In genomic region chr1:28591708-28592313, GRCh38 we compare ENCODE assay signal across 8 cellular contexts. TPM values are rescaled to one million over a fixed set of nuclear protein-coding genes. Genes with fewer than 3 reads are reported as not detected.
DNase-seq lines count a peak whose midpoint lies in the region; ATAC-seq and TF ChIP-seq lines count a peak whose summit lies in the region.

Gene RAB42 (plus strand): TSS chr1:28592265. CDS start chr1:28592512, 247 bp downstream.

- no CpG with 5 or more reads among the region's 13 CpGs for WGBS in mesendoderm (ENCODE audit: extremely low coverage, insufficient coverage, low lambda C conversion rate)

- H3K27ac ChIP-seq in dorsolateral prefrontal cortex (peak within 1 kb of the TSS in 2 of 59 donors; percentile 23 to 28), mesendoderm (ENCODE audit: low read depth, low read length) (no peak within 1 kb of the TSS), SJCRH30 (no peak within 1 kb of the TSS)

- H4K5ac ChIP-seq in mesendoderm (ENCODE audit: low read length) = no peak within 1 kb of the TSS

- H3K79me1 ChIP-seq in mesendoderm (ENCODE audit: low read length) = no peaks in the 10 kb centered on the region

- intact Hi-C loops in dorsolateral prefrontal cortex (cut with DNase I) = no loop called here

- no peak within 1 kb of the TSS for H2BK15ac ChIP-seq in mesendoderm (replicated peaks; ENCODE audit: low read depth)

- H3K9ac ChIP-seq in mesendoderm (ENCODE audit: low read length) = peak within 1 kb of the TSS; percentile 71

- no peak for DNase-seq in activated CD8-positive, alpha-beta memory T cell treated with anti-CD3 and anti-CD28 coated beads, Interleukin-2, amount 10 ng/mL, durations not matched to agents 7 days and 5 days
- DNase-seq in activated CD8-positive, alpha-beta memory T cell treated with anti-CD3 and anti-CD28 coated beads, Interleukin-2, amount 50 U/mL, for 4 hours = no peak
- DNase-seq in NCI-H82 (lab: John Stamatoyannopoulos, UW) (peak; percentile 77), dorsolateral prefrontal cortex (no peak), mesendoderm (peak; percentile 50), type B pancreatic cell (ENCODE audit: extremely low spot score, unreplicated experiment) (no peak), SJCRH30 (no peak)

- H3K4me2 ChIP-seq in mesendoderm (ENCODE audit: low read length) = peak within 1 kb of the TSS; percentile 96

- no peak within 1 kb of the TSS for H2AK5ac ChIP-seq in mesendoderm (ENCODE audit: low read length)

- H3K23ac ChIP-seq in mesendoderm (ENCODE audit: low read length) = peak within 1 kb of the TSS; percentile 66

- no peak within 1 kb of the TSS for H4K8ac ChIP-seq in mesendoderm (ENCODE audit: low read depth, low read length)

- no peaks in the 10 kb centered on the region for H3K79me2 ChIP-seq in mesendoderm (ENCODE audit: control insufficient read depth, insufficient read depth, low read length)

- H3K4ac ChIP-seq in mesendoderm (ENCODE audit: low read depth, low read length) = no peak within 1 kb of the TSS

- H3K36me3 Mint-ChIP-seq in activated CD8-positive, alpha-beta memory T cell treated with anti-CD3 and anti-CD28 coated beads, Interleukin-2, amount 10 ng/mL, durations not matched to agents 7 days and 5 days = peaks cover 2% of the 10 kb centered on the region
- H3K36me3 Mint-ChIP-seq in type B pancreatic cell = no peaks in the 10 kb centered on the region

- TF ChIP-seq CTCF in dorsolateral prefrontal cortex (IDR thresholded peaks at IDR 0.05 in 54 of 56, conservative IDR thresholded peaks at IDR 0.05 in 2 of 56; ENCODE audit: low read depth in 1 of 56, partially characterized antibody in 56 of 56) (no peak), type B pancreatic cell (conservative IDR thresholded peaks at IDR 0.05) (no peak)

- peak within 1 kb of the TSS; percentile 60 for H3K4me3 Mint-ChIP-seq in activated CD8-positive, alpha-beta memory T cell treated with anti-CD3 and anti-CD28 coated beads, Interleukin-2, amount 10 ng/mL, durations not matched to agents 7 days and 5 days
- H3K4me3 Mint-ChIP-seq in type B pancreatic cell = peak within 1 kb of the TSS; percentile 88

- no peaks in the 10 kb centered on the region for H3K9me3 Mint-ChIP-seq in activated CD8-positive, alpha-beta memory T cell treated with anti-CD3 and anti-CD28 coated beads, Interleukin-2, amount 10 ng/mL, durations not matched to agents 7 days and 5 days (ENCODE audit: low read depth)
- H3K9me3 Mint-ChIP-seq in type B pancreatic cell = no peaks in the 10 kb centered on the region

- no peaks in the 10 kb centered on the region for H3K9me3 ChIP-seq in SJCRH30 (replicated peaks)

- H3K4me1 ChIP-seq in mesendoderm (ENCODE audit: control insufficient read depth, low read depth, low read length) (peaks cover 2% of the 10 kb centered on the region), SJCRH30 (peaks cover 16% of the 10 kb centered on the region)

- no peak within 1 kb of the TSS for H2BK120ac ChIP-seq in mesendoderm (ENCODE audit: low read depth, low read length)

- H3K36me3 ChIP-seq in mesendoderm (ENCODE audit: control insufficient read depth, insufficient read depth, low read length) = no peaks in the 10 kb centered on the region
- H3K36me3 ChIP-seq in SJCRH30 = no peaks in the 10 kb centered on the region

- H3K4me3 ChIP-seq in dorsolateral prefrontal cortex (peak within 1 kb of the TSS; percentile 10 to 69 (median 49)), mesendoderm (ENCODE audit: low read length) (peak within 1 kb of the TSS; percentile 62), SJCRH30 (no peak within 1 kb of the TSS)

- H3K27me3 Mint-ChIP-seq in activated CD8-positive, alpha-beta memory T cell treated with anti-CD3 and anti-CD28 coated beads, Interleukin-2, amount 10 ng/mL, durations not matched to agents 7 days and 5 days = peaks cover 8% of the 10 kb centered on the region
- H3K27me3 Mint-ChIP-seq in type B pancreatic cell = peaks cover 4% of the 10 kb centered on the region

- H3K27me3 ChIP-seq in dorsolateral prefrontal cortex = peaks cover 0 to 8% (median 0%) of the 10 kb centered on the region in 45 donors
- H3K27me3 ChIP-seq in mesendoderm (ENCODE audit: insufficient read depth, low read length, poor library complexity) = no peaks in the 10 kb centered on the region
- H3K27me3 ChIP-seq in SJCRH30 = no peaks in the 10 kb centered on the region

- peaks cover 6% of the 10 kb centered on the region for H3K4me1 Mint-ChIP-seq in activated CD8-positive, alpha-beta memory T cell treated with anti-CD3 and anti-CD28 coated beads, Interleukin-2, amount 10 ng/mL, durations not matched to agents 7 days and 5 days
- H3K4me1 Mint-ChIP-seq in type B pancreatic cell (ENCODE audit: unreplicated experiment) = peaks cover 11% of the 10 kb centered on the region

- H3K27ac Mint-ChIP-seq in activated CD8-positive, alpha-beta memory T cell treated with anti-CD3 and anti-CD28 coated beads, Interleukin-2, amount 10 ng/mL, durations not matched to agents 7 days and 5 days = no peak within 1 kb of the TSS
- no peak within 1 kb of the TSS for H3K27ac Mint-ChIP-seq in type B pancreatic cell

- H3K18ac ChIP-seq in mesendoderm (ENCODE audit: low read length) = peak within 1 kb of the TSS; percentile 71

- H3K56ac ChIP-seq in mesendoderm (ENCODE audit: low read length) = peak within 1 kb of the TSS; percentile 92

- CTCF ChIA-PET in activated CD8-positive, alpha-beta memory T cell treated with anti-CD3 and anti-CD28 coated beads, Interleukin-2, amount 10 ng/mL, durations not matched to agents 7 days and 5 days (lab: Charles Lee) = no interaction called here

- ATAC-seq in activated CD8-positive, alpha-beta memory T cell treated with anti-CD3 and anti-CD28 coated beads, Interleukin-2, amount 10 ng/mL, durations not matched to agents 7 days and 5 days = no peak
- no peak for ATAC-seq in GM21529 (IDR thresholded peaks at IDR 0.05; ENCODE audit: unreplicated experiment)

- H2BK5ac ChIP-seq in mesendoderm (ENCODE audit: low read length) = no peak within 1 kb of the TSS

RNA-seq across cellular contexts. Expression of gene RAB42, which starts in this region (rescaled TPM):
- not detected for total RNA-seq in activated CD8-positive, alpha-beta memory T cell treated with anti-CD3 and anti-CD28 coated beads, Interleukin-2, amount 10 ng/mL, durations not matched to agents 7 days and 5 days
- total RNA-seq in dorsolateral prefrontal cortex = 1 to 10 TPM in 25 of 120 experiments, under 1 TPM in 57, not detected in 38; 0.20 to 8.9 (median 0.74) TPM
- polyA plus RNA-seq in mesendoderm (2013, experiment 1 of 2) = 3.9 TPM
- 4.1 TPM for polyA plus RNA-seq in mesendoderm (2013, experiment 2 of 2)
- 0.52 and 2.7 TPM in 2 replicates for total RNA-seq in type B pancreatic cell (ENCODE audit: low replicate concordance)
- total RNA-seq in SJCRH30 (2014; rRNA removed; shearing (Covaris generic)) = not detected in 2 replicates

Comparison
In these comparisons a context has a peak if more than half of its experiments do, and no peak if none do; other contexts are left out.
1. DNase-seq: peak in NCI-H82 (single experiment) and mesendoderm (single experiment); none in activated CD8-positive, alpha-beta memory T cell treated with anti-CD3 and anti-CD28 coated beads, Interleukin-2, amount 10 ng/mL, durations not matched to agents 7 days and 5 days (single experiment), activated CD8-positive, alpha-beta memory T cell treated with anti-CD3 and anti-CD28 coated beads, Interleukin-2, amount 50 U/mL, for 4 hours (single experiment), dorsolateral prefrontal cortex (0 of 10), type B pancreatic cell (single experiment) and SJCRH30 (0 of 2).